In the genomic region with DNA sequence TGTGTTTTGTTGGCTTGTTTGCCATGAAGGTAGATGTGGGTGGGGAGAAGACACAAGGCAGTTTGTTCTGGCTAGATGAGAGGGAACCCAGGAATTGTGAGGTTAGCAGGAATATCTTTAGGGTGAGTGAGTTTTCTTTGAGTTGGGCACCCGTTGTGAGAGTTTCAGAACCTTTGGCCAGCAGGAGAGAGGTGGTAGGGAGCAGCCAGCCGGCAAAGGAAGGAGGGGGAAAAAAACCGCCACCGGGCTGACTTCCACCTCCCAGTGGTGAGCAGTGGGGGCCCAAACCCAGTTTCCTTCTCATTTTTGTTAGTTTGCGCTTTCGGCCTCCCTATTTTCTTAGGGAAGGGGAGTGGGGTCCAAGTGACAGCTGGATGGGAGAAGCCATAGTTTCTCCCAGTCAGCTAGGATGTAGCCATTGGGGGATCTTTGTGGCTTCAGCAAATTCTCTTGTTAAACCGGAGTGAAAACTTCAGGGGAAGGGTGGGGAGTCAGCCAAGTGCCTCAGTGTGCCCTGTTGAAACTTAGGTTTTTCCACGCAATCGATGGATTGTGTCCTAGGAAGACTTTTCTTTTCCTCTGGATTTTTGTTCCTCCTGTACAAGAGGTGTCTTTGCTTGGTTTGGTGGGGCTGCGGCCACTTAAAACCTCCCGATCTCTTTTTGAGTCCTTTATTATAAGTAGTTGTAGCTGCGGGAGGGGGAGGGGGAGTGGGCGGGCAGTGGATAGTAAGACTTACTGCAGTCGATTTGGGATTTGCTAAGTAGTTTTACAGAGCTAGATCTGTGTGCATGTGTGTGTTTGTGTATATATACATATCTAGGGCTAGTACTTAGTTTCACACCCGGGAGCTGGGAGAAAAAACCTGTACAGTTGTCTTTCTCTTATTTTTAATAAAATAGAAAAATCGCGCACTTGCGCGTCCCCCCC, we compare ENCODE assay signal across 1 cellular context.
TF ChIP-seq lines count a peak whose summit lies in the region.

No MANE protein-coding gene starts in this region.

TF ChIP-seq in HEK293, 187 proteins besides CTCF, POLR2A, EP300 and RAD21 (continued from another document):
- TF ChIP-seq, protein P1, sequence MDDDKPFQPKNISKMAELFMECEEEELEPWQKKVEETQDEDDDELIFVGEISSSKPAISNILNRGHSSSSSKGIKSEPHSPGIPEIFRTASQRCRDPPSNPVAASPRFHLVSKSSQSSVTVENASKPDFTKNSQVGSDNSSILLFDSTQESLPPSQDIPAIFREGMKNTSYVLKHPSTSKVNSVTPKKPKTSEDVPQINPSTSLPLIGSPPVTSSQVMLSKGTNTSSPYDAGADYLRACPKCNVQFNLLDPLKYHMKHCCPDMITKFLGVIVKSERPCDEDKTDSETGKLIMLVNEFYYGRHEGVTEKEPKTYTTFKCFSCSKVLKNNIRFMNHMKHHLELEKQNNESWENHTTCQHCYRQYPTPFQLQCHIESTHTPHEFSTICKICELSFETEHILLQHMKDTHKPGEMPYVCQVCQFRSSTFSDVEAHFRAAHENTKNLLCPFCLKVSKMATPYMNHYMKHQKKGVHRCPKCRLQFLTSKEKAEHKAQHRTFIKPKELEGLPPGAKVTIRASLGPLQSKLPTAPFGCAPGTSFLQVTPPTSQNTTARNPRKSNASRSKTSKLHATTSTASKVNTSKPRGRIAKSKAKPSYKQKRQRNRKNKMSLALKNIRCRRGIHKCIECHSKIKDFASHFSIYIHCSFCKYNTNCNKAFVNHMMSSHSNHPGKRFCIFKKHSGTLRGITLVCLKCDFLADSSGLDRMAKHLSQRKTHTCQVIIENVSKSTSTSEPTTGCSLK (tag by site-specific recombination; IDR thresholded peaks at IDR 0.05), result no peak
- TF ChIP-seq SP2 (tag by site-specific recombination; IDR thresholded peaks at IDR 0.05) (no peak), ZNF423 (tag by site-specific recombination; IDR thresholded peaks at IDR 0.05) (no peak), IKZF3 (tag by site-specific recombination; IDR thresholded peaks at IDR 0.05) (peak; percentile 78), YY1 (tag by site-specific recombination; IDR thresholded peaks at IDR 0.05) (no peak), TSHZ1 (tag by site-specific recombination; IDR thresholded peaks at IDR 0.05; ENCODE audit: borderline replicate concordance) (no peak), ZBTB8A (tag by site-specific recombination; IDR thresholded peaks at IDR 0.05) (0 out of 2 replicates have a peak, but pooled peaks have one; percentile 19), GLIS2 (tag by site-specific recombination; IDR thresholded peaks at IDR 0.05) (peak; percentile 47), ZNF660 (tag by site-specific recombination; IDR thresholded peaks at IDR 0.05) (no peak), ZIC2 (tag by site-specific recombination; IDR thresholded peaks at IDR 0.05) (no peak), PRDM1 (tag by site-specific recombination; IDR thresholded peaks at IDR 0.05) (peak; percentile 84), ZBTB26 (tag by site-specific recombination; optimal IDR thresholded peaks at IDR 0.05) (no peak)
- TF ChIP-seq, protein P2, sequence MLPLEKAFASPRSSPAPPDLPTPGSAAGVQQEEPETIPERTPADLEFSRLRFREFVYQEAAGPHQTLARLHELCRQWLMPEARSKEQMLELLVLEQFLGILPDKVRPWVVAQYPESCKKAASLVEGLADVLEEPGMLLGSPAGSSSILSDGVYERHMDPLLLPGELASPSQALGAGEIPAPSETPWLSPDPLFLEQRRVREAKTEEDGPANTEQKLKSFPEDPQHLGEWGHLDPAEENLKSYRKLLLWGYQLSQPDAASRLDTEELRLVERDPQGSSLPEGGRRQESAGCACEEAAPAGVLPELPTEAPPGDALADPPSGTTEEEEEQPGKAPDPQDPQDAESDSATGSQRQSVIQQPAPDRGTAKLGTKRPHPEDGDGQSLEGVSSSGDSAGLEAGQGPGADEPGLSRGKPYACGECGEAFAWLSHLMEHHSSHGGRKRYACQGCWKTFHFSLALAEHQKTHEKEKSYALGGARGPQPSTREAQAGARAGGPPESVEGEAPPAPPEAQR (tag by site-specific recombination; IDR thresholded peaks at IDR 0.05), result no peak
- TF ChIP-seq, protein P3, sequence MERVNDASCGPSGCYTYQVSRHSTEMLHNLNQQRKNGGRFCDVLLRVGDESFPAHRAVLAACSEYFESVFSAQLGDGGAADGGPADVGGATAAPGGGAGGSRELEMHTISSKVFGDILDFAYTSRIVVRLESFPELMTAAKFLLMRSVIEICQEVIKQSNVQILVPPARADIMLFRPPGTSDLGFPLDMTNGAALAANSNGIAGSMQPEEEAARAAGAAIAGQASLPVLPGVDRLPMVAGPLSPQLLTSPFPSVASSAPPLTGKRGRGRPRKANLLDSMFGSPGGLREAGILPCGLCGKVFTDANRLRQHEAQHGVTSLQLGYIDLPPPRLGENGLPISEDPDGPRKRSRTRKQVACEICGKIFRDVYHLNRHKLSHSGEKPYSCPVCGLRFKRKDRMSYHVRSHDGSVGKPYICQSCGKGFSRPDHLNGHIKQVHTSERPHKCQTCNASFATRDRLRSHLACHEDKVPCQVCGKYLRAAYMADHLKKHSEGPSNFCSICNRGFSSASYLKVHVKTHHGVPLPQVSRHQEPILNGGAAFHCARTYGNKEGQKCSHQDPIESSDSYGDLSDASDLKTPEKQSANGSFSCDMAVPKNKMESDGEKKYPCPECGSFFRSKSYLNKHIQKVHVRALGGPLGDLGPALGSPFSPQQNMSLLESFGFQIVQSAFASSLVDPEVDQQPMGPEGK (tag by site-specific recombination; IDR thresholded peaks at IDR 0.05), result no peak
- TF ChIP-seq, protein P4, sequence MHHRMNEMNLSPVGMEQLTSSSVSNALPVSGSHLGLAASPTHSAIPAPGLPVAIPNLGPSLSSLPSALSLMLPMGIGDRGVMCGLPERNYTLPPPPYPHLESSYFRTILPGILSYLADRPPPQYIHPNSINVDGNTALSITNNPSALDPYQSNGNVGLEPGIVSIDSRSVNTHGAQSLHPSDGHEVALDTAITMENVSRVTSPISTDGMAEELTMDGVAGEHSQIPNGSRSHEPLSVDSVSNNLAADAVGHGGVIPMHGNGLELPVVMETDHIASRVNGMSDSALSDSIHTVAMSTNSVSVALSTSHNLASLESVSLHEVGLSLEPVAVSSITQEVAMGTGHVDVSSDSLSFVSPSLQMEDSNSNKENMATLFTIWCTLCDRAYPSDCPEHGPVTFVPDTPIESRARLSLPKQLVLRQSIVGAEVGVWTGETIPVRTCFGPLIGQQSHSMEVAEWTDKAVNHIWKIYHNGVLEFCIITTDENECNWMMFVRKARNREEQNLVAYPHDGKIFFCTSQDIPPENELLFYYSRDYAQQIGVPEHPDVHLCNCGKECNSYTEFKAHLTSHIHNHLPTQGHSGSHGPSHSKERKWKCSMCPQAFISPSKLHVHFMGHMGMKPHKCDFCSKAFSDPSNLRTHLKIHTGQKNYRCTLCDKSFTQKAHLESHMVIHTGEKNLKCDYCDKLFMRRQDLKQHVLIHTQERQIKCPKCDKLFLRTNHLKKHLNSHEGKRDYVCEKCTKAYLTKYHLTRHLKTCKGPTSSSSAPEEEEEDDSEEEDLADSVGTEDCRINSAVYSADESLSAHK (tag by site-specific recombination; IDR thresholded peaks at IDR 0.05), result peak; percentile 58; the same call in 1 of the 2 replicates
